Comparison of ENCODE assay signal across 2 cellular contexts in genomic region chr2:133789743-133790142, GRCh38.
TF ChIP-seq lines count a peak whose summit lies in the region.

No MANE protein-coding gene starts in this region.

TF ChIP-seq in SK-N-SH, 30 proteins besides CTCF, POLR2A, EP300 and RAD21 (continued from another document):
- TF ChIP-seq REST (IDR thresholded peaks at IDR 0.05; ENCODE audit: low read depth, low read length): no peak
- TF ChIP-seq FOSL2 (IDR thresholded peaks at IDR 0.05; ENCODE audit: borderline replicate concordance, low read depth): no peak
- TF ChIP-seq, protein P1, sequence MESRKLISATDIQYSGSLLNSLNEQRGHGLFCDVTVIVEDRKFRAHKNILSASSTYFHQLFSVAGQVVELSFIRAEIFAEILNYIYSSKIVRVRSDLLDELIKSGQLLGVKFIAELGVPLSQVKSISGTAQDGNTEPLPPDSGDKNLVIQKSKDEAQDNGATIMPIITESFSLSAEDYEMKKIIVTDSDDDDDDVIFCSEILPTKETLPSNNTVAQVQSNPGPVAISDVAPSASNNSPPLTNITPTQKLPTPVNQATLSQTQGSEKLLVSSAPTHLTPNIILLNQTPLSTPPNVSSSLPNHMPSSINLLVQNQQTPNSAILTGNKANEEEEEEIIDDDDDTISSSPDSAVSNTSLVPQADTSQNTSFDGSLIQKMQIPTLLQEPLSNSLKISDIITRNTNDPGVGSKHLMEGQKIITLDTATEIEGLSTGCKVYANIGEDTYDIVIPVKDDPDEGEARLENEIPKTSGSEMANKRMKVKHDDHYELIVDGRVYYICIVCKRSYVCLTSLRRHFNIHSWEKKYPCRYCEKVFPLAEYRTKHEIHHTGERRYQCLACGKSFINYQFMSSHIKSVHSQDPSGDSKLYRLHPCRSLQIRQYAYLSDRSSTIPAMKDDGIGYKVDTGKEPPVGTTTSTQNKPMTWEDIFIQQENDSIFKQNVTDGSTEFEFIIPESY (IDR thresholded peaks at IDR 0.05; ENCODE audit: borderline replicate concordance, low read depth): no peak
- no peak for TF ChIP-seq RFX5 (IDR thresholded peaks at IDR 0.05; ENCODE audit: low read length)
- no peak for TF ChIP-seq POLR2AphosphoS5 (IDR thresholded peaks at IDR 0.05; ENCODE audit: low read depth, low read length)
TF ChIP-seq in SK-N-SH: peak in this region for 0.

TF ChIP-seq in SK-N-SH treated with all-trans-retinoic acid at 6 μM for 48 hours, 23 proteins besides CTCF, POLR2A, EP300 and RAD21 (continued from another document):
- TF ChIP-seq, protein P2, sequence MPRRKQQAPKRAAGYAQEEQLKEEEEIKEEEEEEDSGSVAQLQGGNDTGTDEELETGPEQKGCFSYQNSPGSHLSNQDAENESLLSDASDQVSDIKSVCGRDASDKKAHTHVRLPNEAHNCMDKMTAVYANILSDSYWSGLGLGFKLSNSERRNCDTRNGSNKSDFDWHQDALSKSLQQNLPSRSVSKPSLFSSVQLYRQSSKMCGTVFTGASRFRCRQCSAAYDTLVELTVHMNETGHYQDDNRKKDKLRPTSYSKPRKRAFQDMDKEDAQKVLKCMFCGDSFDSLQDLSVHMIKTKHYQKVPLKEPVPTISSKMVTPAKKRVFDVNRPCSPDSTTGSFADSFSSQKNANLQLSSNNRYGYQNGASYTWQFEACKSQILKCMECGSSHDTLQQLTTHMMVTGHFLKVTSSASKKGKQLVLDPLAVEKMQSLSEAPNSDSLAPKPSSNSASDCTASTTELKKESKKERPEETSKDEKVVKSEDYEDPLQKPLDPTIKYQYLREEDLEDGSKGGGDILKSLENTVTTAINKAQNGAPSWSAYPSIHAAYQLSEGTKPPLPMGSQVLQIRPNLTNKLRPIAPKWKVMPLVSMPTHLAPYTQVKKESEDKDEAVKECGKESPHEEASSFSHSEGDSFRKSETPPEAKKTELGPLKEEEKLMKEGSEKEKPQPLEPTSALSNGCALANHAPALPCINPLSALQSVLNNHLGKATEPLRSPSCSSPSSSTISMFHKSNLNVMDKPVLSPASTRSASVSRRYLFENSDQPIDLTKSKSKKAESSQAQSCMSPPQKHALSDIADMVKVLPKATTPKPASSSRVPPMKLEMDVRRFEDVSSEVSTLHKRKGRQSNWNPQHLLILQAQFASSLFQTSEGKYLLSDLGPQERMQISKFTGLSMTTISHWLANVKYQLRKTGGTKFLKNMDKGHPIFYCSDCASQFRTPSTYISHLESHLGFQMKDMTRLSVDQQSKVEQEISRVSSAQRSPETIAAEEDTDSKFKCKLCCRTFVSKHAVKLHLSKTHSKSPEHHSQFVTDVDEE (CRISPR knock-in tag; IDR thresholded peaks at IDR 0.05): no peak
